Comparison of ENCODE assay signal across 13 cellular contexts in the genomic region with DNA sequence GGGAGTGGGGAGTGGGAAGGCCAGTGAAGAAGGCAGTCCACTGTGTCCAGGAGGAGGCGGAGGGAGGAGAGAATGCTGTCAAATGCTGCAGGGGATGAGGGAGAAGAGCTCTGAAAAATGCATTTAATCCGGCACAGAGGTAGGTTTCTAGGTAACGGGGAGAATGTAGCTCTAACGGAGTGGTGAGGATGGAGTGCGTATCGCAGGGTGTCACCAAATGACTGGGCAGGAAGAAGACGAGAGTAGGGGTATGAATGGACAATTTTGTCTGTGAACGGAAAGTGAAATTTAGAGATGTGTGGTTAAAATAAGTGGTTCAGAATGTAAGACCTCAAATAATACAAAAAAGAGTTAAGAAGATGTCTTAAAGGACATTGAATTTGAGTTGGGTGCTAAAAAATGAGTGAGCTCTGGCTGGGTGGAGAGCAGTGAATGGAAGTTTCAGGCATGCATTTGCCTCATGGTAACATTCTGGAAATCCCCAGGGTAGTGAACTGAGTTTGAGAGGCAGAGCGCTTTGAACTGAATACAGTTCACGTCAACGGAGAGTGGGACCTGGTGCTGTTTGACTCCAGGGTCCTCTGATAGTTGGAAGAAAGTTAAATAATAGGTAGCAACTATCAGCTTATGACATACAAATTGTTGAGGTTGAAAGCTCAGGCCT.
DNase-seq lines count a peak whose midpoint lies in the region; ATAC-seq and TF ChIP-seq lines count a peak whose summit lies in the region.
"Had no signal": no experiment of that assay in that cellular context is flagged by ENCODE, and none has a peak within 500 bp of the region (broad histone marks: within the 10 kb centered on the region; RNA-seq: fewer than 3 reads in every experiment).

No MANE protein-coding gene starts in this region.

- H3K4me3 ChIP-seq in hepatocyte: no peak overlapping the region
- H3K4me3 ChIP-seq in MM.1S (ENCODE audit: low read length): no peak overlapping the region

- in situ Hi-C loops in GM13976 (cut with MboI; ENCODE audit: low sequenced_read_pairs, unreplicated experiment): no loop called here

- H3K79me2 ChIP-seq in hepatocyte: no peaks in the 10 kb centered on the region
- no peaks in the 10 kb centered on the region for H3K79me2 ChIP-seq in MM.1S (ENCODE audit: low read length)

- peak; percentile 66 for ATAC-seq in GM19324 (IDR thresholded peaks at IDR 0.05; ENCODE audit: low FRiP score, unreplicated experiment)
- ATAC-seq in HG02763 (IDR thresholded peaks at IDR 0.05; ENCODE audit: unreplicated experiment): peak; percentile 75
- ATAC-seq in HG03439 (IDR thresholded peaks at IDR 0.05; ENCODE audit: unreplicated experiment): peak; percentile 84
- ATAC-seq: effector memory CD8-positive, alpha-beta T cell; SK-N-SH treated with all-trans-retinoic acid at 6 μM for 48 hours had no signal

- H3K9me2 ChIP-seq in hepatocyte (replicated peaks; ENCODE audit: insufficient read depth) (no peaks in the 10 kb centered on the region), MM.1S (replicated peaks; ENCODE audit: insufficient read depth, low read length) (no peaks in the 10 kb centered on the region)

- H3K36me3 ChIP-seq in hepatocyte (replicated peaks; ENCODE audit: insufficient read depth, low read depth) (no peaks in the 10 kb centered on the region), MM.1S (replicated peaks; ENCODE audit: insufficient read depth, low read length) (no peaks in the 10 kb centered on the region)

- H3K4me2 ChIP-seq in hepatocyte: no peak overlapping the region
- H3K4me2 ChIP-seq in MM.1S (ENCODE audit: low read depth, low read length): no peak overlapping the region

- no peak overlapping the region for H3K9ac ChIP-seq in MM.1S (ENCODE audit: low read length)

- H3K9me3 ChIP-seq in hepatocyte (ENCODE audit: low read depth): no peaks in the 10 kb centered on the region
- no peaks in the 10 kb centered on the region for H3K9me3 ChIP-seq in MM.1S (replicated peaks; ENCODE audit: insufficient read depth, low read length)

- H3F3A ChIP-seq in MM.1S (ENCODE audit: insufficient read depth, low read length): no peaks in the 10 kb centered on the region

- TF ChIP-seq CTCF in GM13976 (IDR thresholded peaks at IDR 0.05; ENCODE audit: borderline replicate concordance, control extremely low read depth, extremely low read depth, insufficient read depth, missing control alignments) (no peak), hepatocyte (IDR thresholded peaks at IDR 0.05; ENCODE audit: poor library complexity) (no peak), MM.1S (IDR thresholded peaks at IDR 0.05; ENCODE audit: low read length) (no peak)

- 93% methylated on average over 11 of the region's 11 CpGs for WGBS in hepatocyte (ENCODE audit: low lambda C conversion rate, missing lambda C conversion rate)

- peaks cover 14% of the 10 kb centered on the region for H3K4me1 ChIP-seq in hepatocyte (ENCODE audit: insufficient read depth)
- no peaks in the 10 kb centered on the region for H3K4me1 ChIP-seq in MM.1S (ENCODE audit: low read length)

- no peak overlapping the region for H3K27ac ChIP-seq in hepatocyte
- H3K27ac ChIP-seq in MM.1S (ENCODE audit: low read length): no peak overlapping the region

- H2AFZ ChIP-seq in hepatocyte (no peak overlapping the region), MM.1S (ENCODE audit: low read length) (no peak overlapping the region)

- H3K27me3 ChIP-seq in hepatocyte (no peaks in the 10 kb centered on the region), MM.1S (replicated peaks; ENCODE audit: insufficient read depth, low read length) (no peaks in the 10 kb centered on the region)

- H4K20me1 ChIP-seq in hepatocyte (ENCODE audit: insufficient read depth, poor library complexity, severe bottlenecking) (no peaks in the 10 kb centered on the region), MM.1S (ENCODE audit: insufficient read depth, low read length) (no peaks in the 10 kb centered on the region)

- DNase-seq in GM13976 (ENCODE audit: low spot score) (peak; percentile 68), hepatocyte (ENCODE audit: low spot score) (no peak), NK-92 (lab: John Stamatoyannopoulos, UW; ENCODE audit: unreplicated experiment) (no peak), Kasumi-1 (lab: John Stamatoyannopoulos, UW) (no peak), MM.1S (no peak)
- DNase-seq: activated naive CD8-positive, alpha-beta T cell treated with anti-CD3 and anti-CD28 coated beads, Interleukin-2, amount 10 ng/mL, durations not matched to agents 7 days and 5 days; effector memory CD8-positive, alpha-beta T cell; NCI-H2227 treated with DMSO at 0.1 percent for 48 hours; stimulated activated CD4-positive, alpha-beta T cell treated with anti-CD3 and anti-CD28 coated beads, Interleukin-1b, Interleukin-23, amount 100 ng/mL, for 48 hours had no signal
